Comparison of ENCODE assay signal across 16 cellular contexts in the genomic region with DNA sequence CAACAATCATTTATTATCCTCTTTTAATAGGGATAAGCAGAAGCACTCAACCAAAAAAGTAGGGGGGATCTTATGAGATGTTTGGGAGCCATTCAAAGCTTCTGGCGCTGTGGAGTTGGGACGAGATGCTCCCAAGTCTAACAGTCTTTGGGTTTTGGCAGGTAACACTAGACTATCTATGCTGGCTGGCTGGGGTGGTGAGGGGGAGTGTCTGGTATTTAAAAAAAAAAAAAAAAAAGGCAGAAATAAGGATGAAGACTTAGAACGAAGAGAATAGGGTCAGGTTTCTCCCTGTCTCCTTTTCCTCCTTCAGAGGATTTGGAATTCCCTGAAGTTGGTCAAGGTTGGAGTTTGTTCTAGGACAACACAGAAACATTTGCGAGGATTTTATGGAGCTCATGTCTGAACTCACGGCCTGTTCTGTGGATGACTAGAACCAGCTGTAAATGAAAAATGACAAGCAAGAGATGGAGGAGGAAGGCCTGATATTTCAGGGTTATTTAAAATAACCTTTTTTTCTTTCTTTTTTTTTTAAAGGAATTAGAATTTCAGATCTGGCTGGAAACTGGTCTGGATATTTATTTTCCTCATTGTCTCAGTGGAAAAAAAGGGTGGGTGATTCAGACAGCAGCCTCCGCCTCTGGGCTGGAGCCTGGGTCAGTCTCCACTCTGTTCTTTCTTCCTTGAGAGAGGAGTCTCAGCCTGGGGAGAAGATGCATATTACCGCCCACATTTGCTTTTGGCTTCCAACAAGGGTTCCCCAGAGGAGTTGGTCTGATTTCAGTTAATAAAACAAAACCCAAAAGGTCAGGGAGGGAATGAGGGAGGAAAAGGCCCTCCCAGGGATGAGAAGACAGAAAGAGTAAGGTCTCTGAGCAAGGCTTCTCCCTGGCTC.
A peak's percentile ranks its signal among the peaks of the same experiment; 100 is the strongest.
DNase-seq lines count a peak whose midpoint lies in the region; ATAC-seq lines count a peak whose summit lies in the region.
"Had no signal": no experiment of that assay in that cellular context is flagged by ENCODE, and none has a peak within 500 bp of the region (broad histone marks: within the 10 kb centered on the region; RNA-seq: fewer than 3 reads in every experiment).

No MANE protein-coding gene starts in this region.

- H3K4me3 ChIP-seq in ACC112 (ENCODE audit: low read depth, low read length) (no peak overlapping the region), right cardiac atrium (ENCODE audit: low read length) (no peak overlapping the region)

- no peaks in the 10 kb centered on the region for H3K36me3 ChIP-seq in ACC112 (ENCODE audit: insufficient read depth, low read length)

- WGBS in right cardiac atrium: 54% methylated on average over 7 of the region's 7 CpGs

- ATAC-seq in right cardiac atrium: peak; percentile 92 to 97
- ATAC-seq in sciatic nerve: peak; percentile 94
- no peak for ATAC-seq in GM19328 (IDR thresholded peaks at IDR 0.05; ENCODE audit: unreplicated experiment)
- ATAC-seq: activated CD4-positive, alpha-beta T cell treated with anti-CD3 and anti-CD28 coated beads for 36 hours; HepG2 had no signal

- peak overlapping the region; percentile 57 for H2AFZ ChIP-seq in ACC112 (ENCODE audit: low read length, unreplicated experiment)

- intact Hi-C loops in right cardiac atrium (cut with DNase I): no loop called here
- intact Hi-C loops in sciatic nerve (cut with DNase I): loop anchor here (2.0 kb wide), 1 partner anchor 44 kb away; no protein-coding TSS in a partner anchor

- DNase-seq in right cardiac atrium: peak; percentile 69 to 84 (median 76)
- peak; percentile 65 for DNase-seq in sciatic nerve (ENCODE audit: low spot score)
- DNase-seq in dermis blood vessel endothelial cell: no peak
- DNase-seq in activated naive CD4-positive, alpha-beta T cell treated with Interleukin-2 at 50 U/mL for 16 hours: no peak
- no peak for DNase-seq in activated T-cell treated with anti-CD3 and anti-CD28 coated beads for 4 hours
- DNase-seq: activated CD4-positive, alpha-beta T cell treated with anti-CD3 and anti-CD28 coated beads for 36 hours; activated effector memory CD4-positive, alpha-beta T cell treated with anti-CD3 and anti-CD28 coated beads, Interleukin-2, amount 50 U/mL, for 16 hours; HCEC 1CT; NCI-H1694 treated with DMSO at 0.1 percent for 48 hours; NK-92 treated with Interleukin-12 subunit alpha and Interleukin-12 subunit beta, amount 100 ng/mL, for 24 hours; SK-N-SH; stimulated activated naive CD4-positive, alpha-beta T cell had no signal

- no peaks in the 10 kb centered on the region for H3K79me2 ChIP-seq in ACC112 (ENCODE audit: control insufficient read depth, insufficient read depth, low read length, unreplicated experiment)

- no peaks in the 10 kb centered on the region for H3K9me3 ChIP-seq in right cardiac atrium (ENCODE audit: control insufficient read depth, low read length)
- H3K9me3 ChIP-seq: SK-N-SH had no signal

- no peaks in the 10 kb centered on the region for H3K27me3 ChIP-seq in ACC112 (ENCODE audit: insufficient read depth, low read length)
- no peaks in the 10 kb centered on the region for H3K27me3 ChIP-seq in right cardiac atrium (ENCODE audit: control insufficient read depth, insufficient read depth)

- no peak overlapping the region; the same call in 1 of the 2 replicates for H3K27ac ChIP-seq in ACC112 (ENCODE audit: low read depth, low read length)
- H3K27ac ChIP-seq in cingulate gyrus (ENCODE audit: low read depth, low read length): peak overlapping the region; percentile 62
- H3K27ac ChIP-seq in right cardiac atrium (ENCODE audit: low read length): peak overlapping the region; percentile 77

- H3K4me1 ChIP-seq in ACC112 (ENCODE audit: control insufficient read depth, insufficient read depth, low read length, unreplicated experiment): peaks cover 10% of the 10 kb centered on the region
- peaks cover 1% of the 10 kb centered on the region for H3K4me1 ChIP-seq in right cardiac atrium (ENCODE audit: control insufficient read depth, insufficient read depth, low read length)

Comparison
In these comparisons a context has a peak if more than half of its experiments do, and no peak if none do; other contexts are left out.
1. DNase-seq: peak in right cardiac atrium (3 of 3) and sciatic nerve (single experiment); none in dermis blood vessel endothelial cell (single experiment), activated naive CD4-positive, alpha-beta T cell treated with Interleukin-2 at 50 U/mL for 16 hours (single experiment) and activated T-cell treated with anti-CD3 and anti-CD28 coated beads for 4 hours (single experiment).